Comparison of ENCODE assay signal across 10 cellular contexts in genomic region chr2:101725038-101725437, GRCh38.
"Had no signal": no experiment of that assay in that cellular context is flagged by ENCODE, and none has a peak within 500 bp of the region (broad histone marks: within the 10 kb centered on the region; RNA-seq: fewer than 3 reads in every experiment).

No MANE protein-coding gene starts in this region.

- ATAC-seq: gastroesophageal sphincter had no signal

- H3K9me3 ChIP-seq: gastroesophageal sphincter, sigmoid colon, stomach, thoracic aorta had no signal

- H3K4me3 ChIP-seq: cardiac muscle cell, coronary artery, gastroesophageal sphincter, sigmoid colon, stomach, thoracic aorta had no signal

- H3K27ac ChIP-seq: coronary artery, epithelial cell of prostate, gastroesophageal sphincter, sigmoid colon, stomach, thoracic aorta had no signal

- H3K36me3 ChIP-seq: cardiac muscle cell, gastroesophageal sphincter, sigmoid colon, stomach, thoracic aorta had no signal

- DNase-seq: effector memory CD4-positive, alpha-beta T cell; kidney; sigmoid colon; stomach had no signal

- H3K27ac Mint-ChIP-seq: activated T-helper 2 cell treated with anti-CD3 and anti-CD28 coated beads, Interferon-gamma antibody, Interleukin-2, Interleukin-4, amounts not matched to agents 10 μg/mL and 5 μg/mL and 100 μg/mL, durations not matched to agents 14 hours and 24 hours and 36 hours had no signal

- H3K27me3 ChIP-seq: cardiac muscle cell, gastroesophageal sphincter, sigmoid colon, stomach had no signal
